24 cellular contexts compared by ENCODE assay signal in genomic region chr12:45540661-45541341, GRCh38.
"Had no signal": no experiment of that assay in that cellular context is flagged by ENCODE, and none has a peak within 500 bp of the region (broad histone marks: within the 10 kb centered on the region; RNA-seq: fewer than 3 reads in every experiment).

No MANE protein-coding gene starts in this region.

- H3K9ac ChIP-seq: neural progenitor cell had no signal

- H3K27me3 Mint-ChIP-seq: activated naive CD8-positive, alpha-beta T cell treated with anti-CD3 and anti-CD28 coated beads, Interleukin-2, amount 50 U/mL, for 24 hours; type B pancreatic cell had no signal

- DNase-seq: activated CD4-positive, alpha-beta T cell treated with anti-CD3 and anti-CD28 coated beads for 48 hours; activated CD8-positive, alpha-beta T cell treated with anti-CD3 and anti-CD28 coated beads, Interleukin-2, amount 10 ng/mL, durations not matched to agents 7 days and 5 days; activated gamma-delta T cell; activated naive CD4-positive, alpha-beta T cell treated with anti-CD3 and anti-CD28 coated beads, Interleukin-2, amount 50 U/mL, for 16 hours; activated naive CD8-positive, alpha-beta T cell treated with anti-CD3 and anti-CD28 coated beads, Interleukin-2, amount 50 U/mL, for 24 hours; body of pancreas; cortex of kidney; endodermal cell; esophagus squamous epithelium; head of caudate nucleus; hypothalamus; left ventricle myocardium inferior; naive thymus-derived CD8-positive, alpha-beta T cell; posterior cingulate gyrus; spleen; stimulated activated CD4-positive, alpha-beta T cell treated with anti-CD3 and anti-CD28 coated beads, Interleukin-4, amount 100 ng/mL, for 1 hour; stimulated activated naive CD4-positive, alpha-beta T cell treated with Interleukin-2 at 50 U/mL for 16 hours had no signal

- H3K27me3 ChIP-seq: body of pancreas, cardiac muscle cell, gastroesophageal sphincter, neural progenitor cell, spleen, vagina had no signal

- H3K9me3 Mint-ChIP-seq: activated naive CD8-positive, alpha-beta T cell treated with anti-CD3 and anti-CD28 coated beads, Interleukin-2, amount 50 U/mL, for 24 hours; activated T-helper 1 cell treated with anti-CD3 and anti-CD28 coated beads, Interleukin-12 subunit alpha, Interleukin-12 subunit beta, Interleukin-2, Interleukin-4 antibody, amounts not matched to agents 30 ng/mL and 10 ng/mL and 1 ng/mL, durations not matched to agents 14 hours and 24 hours and 36 hours; endodermal cell; naive thymus-derived CD8-positive, alpha-beta T cell; neural progenitor cell; type B pancreatic cell had no signal

- ATAC-seq: activated CD8-positive, alpha-beta T cell treated with anti-CD3 and anti-CD28 coated beads, Interleukin-2, amount 10 ng/mL, durations not matched to agents 7 days and 5 days; activated naive CD8-positive, alpha-beta T cell treated with anti-CD3 and anti-CD28 coated beads, Interleukin-2, amount 50 U/mL, for 24 hours; body of pancreas; gastroesophageal sphincter; naive thymus-derived CD8-positive, alpha-beta T cell had no signal

- H3K36me3 Mint-ChIP-seq: neural progenitor cell, type B pancreatic cell had no signal

- H3K27ac ChIP-seq: body of pancreas, cardiac muscle cell, esophagus squamous epithelium, gastroesophageal sphincter, left ventricle myocardium inferior, neural progenitor cell, spleen, thoracic aorta, vagina had no signal

- H3K4me1 Mint-ChIP-seq: endodermal cell; naive thymus-derived CD8-positive, alpha-beta T cell; neural progenitor cell had no signal

- H3K4me3 Mint-ChIP-seq: activated CD8-positive, alpha-beta T cell treated with anti-CD3 and anti-CD28 coated beads, Interleukin-2, amount 10 ng/mL, durations not matched to agents 7 days and 5 days; activated naive CD8-positive, alpha-beta T cell treated with anti-CD3 and anti-CD28 coated beads, Interleukin-2, amount 50 U/mL, for 24 hours; activated T-helper 1 cell treated with anti-CD3 and anti-CD28 coated beads, Interleukin-12 subunit alpha, Interleukin-12 subunit beta, Interleukin-2, Interleukin-4 antibody, amounts not matched to agents 30 ng/mL and 10 ng/mL and 1 ng/mL, durations not matched to agents 14 hours and 24 hours and 36 hours; endodermal cell; naive thymus-derived CD8-positive, alpha-beta T cell; neural progenitor cell; type B pancreatic cell had no signal

- H3K9me3 ChIP-seq: body of pancreas, esophagus squamous epithelium, gastroesophageal sphincter, left ventricle myocardium inferior, spleen, thoracic aorta, vagina had no signal

- H3K4me2 ChIP-seq: neural progenitor cell had no signal

- H3K27ac Mint-ChIP-seq: activated CD8-positive, alpha-beta T cell treated with anti-CD3 and anti-CD28 coated beads, Interleukin-2, amount 10 ng/mL, durations not matched to agents 7 days and 5 days; activated naive CD8-positive, alpha-beta T cell treated with anti-CD3 and anti-CD28 coated beads, Interleukin-2, amount 50 U/mL, for 24 hours; activated T-helper 1 cell treated with anti-CD3 and anti-CD28 coated beads, Interleukin-12 subunit alpha, Interleukin-12 subunit beta, Interleukin-2, Interleukin-4 antibody, amounts not matched to agents 30 ng/mL and 10 ng/mL and 1 ng/mL, durations not matched to agents 14 hours and 24 hours and 36 hours; endodermal cell; naive thymus-derived CD8-positive, alpha-beta T cell; neural progenitor cell; type B pancreatic cell had no signal

- H3K36me3 ChIP-seq: cardiac muscle cell, esophagus squamous epithelium, gastroesophageal sphincter, left ventricle myocardium inferior, neural progenitor cell, spleen, thoracic aorta, vagina had no signal

- H2AFZ ChIP-seq: neural progenitor cell had no signal

- H3K4me3 ChIP-seq: body of pancreas, cardiac muscle cell, esophagus squamous epithelium, gastroesophageal sphincter, left ventricle myocardium inferior, neural progenitor cell, spleen, thoracic aorta, vagina had no signal

- H3K4me1 ChIP-seq: body of pancreas, esophagus squamous epithelium, left ventricle myocardium inferior, neural progenitor cell, vagina had no signal
